Comparison of ENCODE assay signal across 27 cellular contexts in the genomic region with DNA sequence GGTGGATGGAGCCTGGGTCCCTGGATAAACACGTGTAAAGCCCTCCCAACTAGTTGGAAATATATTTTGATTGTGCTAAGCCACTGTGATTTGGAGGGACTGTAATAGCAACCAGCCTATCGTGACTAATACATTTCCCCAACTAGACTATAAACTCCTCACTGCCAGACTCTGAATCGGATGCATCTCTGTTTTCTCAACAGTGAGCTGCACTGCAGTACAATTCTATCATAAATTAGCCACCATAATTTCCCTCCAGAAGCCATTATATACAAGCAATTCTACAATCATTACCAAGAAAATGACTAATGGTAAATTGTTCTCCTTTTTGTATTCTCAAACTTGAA.
DNase-seq lines count a peak whose midpoint lies in the region; ATAC-seq and TF ChIP-seq lines count a peak whose summit lies in the region.
"Had no signal": no experiment of that assay in that cellular context is flagged by ENCODE, and none has a peak within 500 bp of the region (broad histone marks: within the 10 kb centered on the region; RNA-seq: fewer than 3 reads in every experiment).

No MANE protein-coding gene starts in this region.

- H3K36me3 Mint-ChIP-seq in WTC11 = no peaks in the 10 kb centered on the region
- H3K36me3 Mint-ChIP-seq: memory B cell; naive B cell; stimulated activated memory B cell treated with anti-CD40 and anti-IgM and Interleukin-4, amounts not matched to agents 10 μg/mL and 1 μg/mL and 100 μg/mL, for 72 hours had no signal

- no peak overlapping the region for H3K27ac Mint-ChIP-seq in WTC11
- H3K27ac Mint-ChIP-seq: activated CD4-positive, alpha-beta T cell treated with anti-CD3 and anti-CD28 coated beads for 36 hours; endodermal cell; memory B cell; naive B cell; stimulated activated memory B cell treated with anti-CD40 and anti-IgM and Interleukin-4, amounts not matched to agents 10 μg/mL and 1 μg/mL and 100 μg/mL, for 72 hours; T-helper 1 cell treated with Interleukin-12 subunit alpha and Interleukin-12 subunit beta and Interleukin-4 antibody, amounts not matched to agents 30 μg/mL and 1 μg/mL, for 36 hours had no signal

- TF ChIP-seq CTCF in WTC11 (IDR thresholded peaks at IDR 0.05) (no peak), fibroblast of villous mesenchyme (IDR thresholded peaks at IDR 0.05; ENCODE audit: insufficient read depth, low read depth, low read length) (no peak)

- peaks cover 6% of the 10 kb centered on the region; the same call in 1 of the 2 replicates for H3F3A ChIP-seq in GM23248 (ENCODE audit: insufficient read depth)

- H3K27me3 ChIP-seq in GM23248 (replicated peaks; ENCODE audit: insufficient read depth) (no peaks in the 10 kb centered on the region), skeletal muscle satellite cell (ENCODE audit: control insufficient read depth, insufficient read depth, low read length) (no peaks in the 10 kb centered on the region)
- H3K27me3 ChIP-seq: SJCRH30, uterus had no signal

- no peaks in the 10 kb centered on the region for H3K9me3 ChIP-seq in GM23248 (ENCODE audit: low read depth)
- H3K9me3 ChIP-seq in skeletal muscle satellite cell (replicated peaks; ENCODE audit: low read length) = no peaks in the 10 kb centered on the region
- H3K9me3 ChIP-seq: SJCRH30, uterus had no signal

- H3K4me3 Mint-ChIP-seq in WTC11 = 0 out of 2 replicates have a peak overlapping the region, but pooled peaks have one; percentile 21
- H3K4me3 Mint-ChIP-seq: activated CD4-positive, alpha-beta T cell treated with anti-CD3 and anti-CD28 coated beads for 36 hours; endodermal cell; memory B cell; naive B cell; stimulated activated memory B cell treated with anti-CD40 and anti-IgM and Interleukin-4, amounts not matched to agents 10 μg/mL and 1 μg/mL and 100 μg/mL, for 72 hours; T-helper 1 cell treated with Interleukin-12 subunit alpha and Interleukin-12 subunit beta and Interleukin-4 antibody, amounts not matched to agents 30 μg/mL and 1 μg/mL, for 36 hours had no signal

- peak; percentile 49 for DNase-seq in GM23248
- DNase-seq in WTC11 (ENCODE audit: low spot score) = no peak
- peak; percentile 37 for DNase-seq in fibroblast of villous mesenchyme (ENCODE audit: low read depth)
- DNase-seq in NCI-H526 treated with DMSO at 0.1 percent for 48 hours (lab: John Stamatoyannopoulos, UW) = no peak
- DNase-seq in NCI-H1694 (lab: John Stamatoyannopoulos, UW) = no peak
- no peak for DNase-seq in ureter (ENCODE audit: low spot score)
- DNase-seq: ACHN; activated CD4-positive, alpha-beta T cell treated with anti-CD3 and anti-CD28 coated beads for 36 hours; activated naive CD4-positive, alpha-beta T cell; activated T-cell treated with anti-CD3 and anti-CD28 coated beads, Interleukin-2, amount 50 U/mL, for 48 hours; cortex of kidney; left cardiac atrium; MM.1S; naive B cell; NCI-H1417; NCI-H2107; NCI-H510A; SJCRH30; stimulated activated CD4-positive, alpha-beta T cell treated with anti-CD3 and anti-CD28 coated beads, Interleukin-4, amount 100 ng/mL, for 1 hour; uterus had no signal

- H2AFZ ChIP-seq in GM23248 = no peak overlapping the region

- H3K9ac ChIP-seq in GM23248 (no peak overlapping the region), skeletal muscle satellite cell (ENCODE audit: low read depth, low read length) (no peak overlapping the region)

- WGBS in GM23248 (ENCODE audit: low coverage in 1 of 2, low lambda C conversion rate in 2 of 2, missing lambda C conversion rate in 2 of 2), 2 experiments = 38 to 42% methylated on average over 3 of the region's 3 CpGs

- no peaks in the 10 kb centered on the region for H4K20me1 ChIP-seq in GM23248 (ENCODE audit: insufficient read depth)

- H3K27ac ChIP-seq in GM23248 = no peak overlapping the region
- H3K27ac ChIP-seq: SJCRH30, uterus had no signal

- CTCF ChIA-PET in WTC11 (lab: Charles Lee) = no interaction called here

- in situ Hi-C loops in GM23248 (cut with MboI) = no loop called here

- no peaks in the 10 kb centered on the region for H3K9me2 ChIP-seq in GM23248 (ENCODE audit: insufficient read depth)

- H3K4me3 ChIP-seq in GM23248 (no peak overlapping the region), fibroblast of villous mesenchyme (ENCODE audit: low read depth, low read length) (no peak overlapping the region), skeletal muscle satellite cell (ENCODE audit: low read length) (no peak overlapping the region)
- H3K4me3 ChIP-seq: K562, SJCRH30, uterus had no signal

- peaks cover 16% of the 10 kb centered on the region for H3K79me2 ChIP-seq in GM23248 (ENCODE audit: insufficient read depth)

- H3K4me1 Mint-ChIP-seq in WTC11 = peaks cover 12% of the 10 kb centered on the region
- H3K4me1 Mint-ChIP-seq: memory B cell; naive B cell; stimulated activated memory B cell treated with anti-CD40 and anti-IgM and Interleukin-4, amounts not matched to agents 10 μg/mL and 1 μg/mL and 100 μg/mL, for 72 hours had no signal

- ATAC-seq in WTC11 (no peak), GM18907 (IDR thresholded peaks at IDR 0.05; ENCODE audit: unreplicated experiment) (no peak)
- ATAC-seq: activated CD4-positive, alpha-beta T cell treated with anti-CD3 and anti-CD28 coated beads for 36 hours; K562; left cardiac atrium; stimulated activated memory B cell treated with anti-CD40 and anti-IgM and Interleukin-4, amounts not matched to agents 10 μg/mL and 1 μg/mL and 100 μg/mL, for 72 hours had no signal

- no peaks in the 10 kb centered on the region for H3K9me3 Mint-ChIP-seq in WTC11
- H3K9me3 Mint-ChIP-seq: endodermal cell; T-helper 1 cell treated with Interleukin-12 subunit alpha and Interleukin-12 subunit beta and Interleukin-4 antibody, amounts not matched to agents 30 μg/mL and 1 μg/mL, for 36 hours had no signal

- POLR2A ChIA-PET in WTC11 (lab: Charles Lee) = no interaction called here

- H3K27me3 Mint-ChIP-seq in WTC11 (ENCODE audit: low read depth) = no peaks in the 10 kb centered on the region; the same call in 1 of the 2 replicates
- H3K27me3 Mint-ChIP-seq: stimulated activated memory B cell treated with anti-CD40 and anti-IgM and Interleukin-4, amounts not matched to agents 10 μg/mL and 1 μg/mL and 100 μg/mL, for 72 hours had no signal

- H3K4me2 ChIP-seq in GM23248 (ENCODE audit: unreplicated experiment) (peak overlapping the region; percentile 1), skeletal muscle satellite cell (ENCODE audit: low read length) (peak overlapping the region; percentile 16)

- peaks cover 22% of the 10 kb centered on the region for H3K4me1 ChIP-seq in GM23248 (ENCODE audit: insufficient read depth)
- peaks cover 23% of the 10 kb centered on the region for H3K4me1 ChIP-seq in skeletal muscle satellite cell (ENCODE audit: control insufficient read depth, insufficient read depth, low read length)
- H3K4me1 ChIP-seq: SJCRH30, uterus had no signal

- H3K36me3 ChIP-seq in GM23248 (ENCODE audit: low read depth) = no peaks in the 10 kb centered on the region
- no peaks in the 10 kb centered on the region for H3K36me3 ChIP-seq in skeletal muscle satellite cell (ENCODE audit: insufficient read depth, low read length)
- H3K36me3 ChIP-seq: SJCRH30, uterus had no signal

TF ChIP-seq in WTC11, 78 proteins besides CTCF, POLR2A, EP300 and RAD21:
- no peak for TF ChIP-seq GABPB1 (CRISPR knock-in tag; IDR thresholded peaks at IDR 0.05)
- TF ChIP-seq, protein P1, sequence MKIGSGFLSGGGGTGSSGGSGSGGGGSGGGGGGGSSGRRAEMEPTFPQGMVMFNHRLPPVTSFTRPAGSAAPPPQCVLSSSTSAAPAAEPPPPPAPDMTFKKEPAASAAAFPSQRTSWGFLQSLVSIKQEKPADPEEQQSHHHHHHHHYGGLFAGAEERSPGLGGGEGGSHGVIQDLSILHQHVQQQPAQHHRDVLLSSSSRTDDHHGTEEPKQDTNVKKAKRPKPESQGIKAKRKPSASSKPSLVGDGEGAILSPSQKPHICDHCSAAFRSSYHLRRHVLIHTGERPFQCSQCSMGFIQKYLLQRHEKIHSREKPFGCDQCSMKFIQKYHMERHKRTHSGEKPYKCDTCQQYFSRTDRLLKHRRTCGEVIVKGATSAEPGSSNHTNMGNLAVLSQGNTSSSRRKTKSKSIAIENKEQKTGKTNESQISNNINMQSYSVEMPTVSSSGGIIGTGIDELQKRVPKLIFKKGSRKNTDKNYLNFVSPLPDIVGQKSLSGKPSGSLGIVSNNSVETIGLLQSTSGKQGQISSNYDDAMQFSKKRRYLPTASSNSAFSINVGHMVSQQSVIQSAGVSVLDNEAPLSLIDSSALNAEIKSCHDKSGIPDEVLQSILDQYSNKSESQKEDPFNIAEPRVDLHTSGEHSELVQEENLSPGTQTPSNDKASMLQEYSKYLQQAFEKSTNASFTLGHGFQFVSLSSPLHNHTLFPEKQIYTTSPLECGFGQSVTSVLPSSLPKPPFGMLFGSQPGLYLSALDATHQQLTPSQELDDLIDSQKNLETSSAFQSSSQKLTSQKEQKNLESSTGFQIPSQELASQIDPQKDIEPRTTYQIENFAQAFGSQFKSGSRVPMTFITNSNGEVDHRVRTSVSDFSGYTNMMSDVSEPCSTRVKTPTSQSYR (CRISPR knock-in tag; IDR thresholded peaks at IDR 0.05) = no peak
- TF ChIP-seq, protein P2, sequence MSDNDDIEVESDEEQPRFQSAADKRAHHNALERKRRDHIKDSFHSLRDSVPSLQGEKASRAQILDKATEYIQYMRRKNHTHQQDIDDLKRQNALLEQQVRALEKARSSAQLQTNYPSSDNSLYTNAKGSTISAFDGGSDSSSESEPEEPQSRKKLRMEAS (CRISPR knock-in tag; IDR thresholded peaks at IDR 0.05) = no peak
- TF ChIP-seq EMX1 (CRISPR knock-in tag; IDR thresholded peaks at IDR 0.05) = no peak
- no peak for TF ChIP-seq FOXK1 (CRISPR knock-in tag; IDR thresholded peaks at IDR 0.05)
- no peak for TF ChIP-seq NR1H2 (CRISPR knock-in tag; IDR thresholded peaks at IDR 0.05)
- TF ChIP-seq, protein P3, sequence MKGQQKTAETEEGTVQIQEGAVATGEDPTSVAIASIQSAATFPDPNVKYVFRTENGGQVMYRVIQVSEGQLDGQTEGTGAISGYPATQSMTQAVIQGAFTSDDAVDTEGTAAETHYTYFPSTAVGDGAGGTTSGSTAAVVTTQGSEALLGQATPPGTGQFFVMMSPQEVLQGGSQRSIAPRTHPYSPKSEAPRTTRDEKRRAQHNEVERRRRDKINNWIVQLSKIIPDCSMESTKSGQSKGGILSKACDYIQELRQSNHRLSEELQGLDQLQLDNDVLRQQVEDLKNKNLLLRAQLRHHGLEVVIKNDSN (CRISPR knock-in tag; IDR thresholded peaks at IDR 0.05) = no peak
- no peak for TF ChIP-seq NFATC4 (CRISPR knock-in tag; IDR thresholded peaks at IDR 0.05)
- no peak for TF ChIP-seq MXD4 (CRISPR knock-in tag; IDR thresholded peaks at IDR 0.05; ENCODE audit: borderline replicate concordance)
- no peak for TF ChIP-seq SOX15 (CRISPR knock-in tag; IDR thresholded peaks at IDR 0.05)
- no peak for TF ChIP-seq ETV6 (CRISPR knock-in tag; IDR thresholded peaks at IDR 0.05)
- TF ChIP-seq PRRX2 (CRISPR knock-in tag; IDR thresholded peaks at IDR 0.05) = no peak
TF ChIP-seq in WTC11: peak in this region for 0.

Comparison
In these comparisons a context has a peak if more than half of its experiments do, and no peak if none do; other contexts are left out.
1. DNase-seq: peak in GM23248 (single experiment) and fibroblast of villous mesenchyme (single experiment); none in WTC11 (single experiment), NCI-H526 treated with DMSO at 0.1 percent for 48 hours (single experiment), NCI-H1694 (single experiment) and ureter (single experiment).